Comparison of ENCODE assay signal across 21 cellular contexts in genomic region chr1:200968469-200969410, GRCh38. TPM values are rescaled to one million over a fixed set of nuclear protein-coding genes. Genes with fewer than 3 reads are reported as not detected.
DNase-seq lines count a peak whose midpoint lies in the region; ATAC-seq and TF ChIP-seq lines count a peak whose summit lies in the region.
"Had no signal": no experiment of that assay in that cellular context is flagged by ENCODE, and none has a peak within 500 bp of the region (broad histone marks: within the 10 kb centered on the region; RNA-seq: fewer than 3 reads in every experiment).

No MANE protein-coding gene starts in this region.

- no peak overlapping the region for H2BK15ac ChIP-seq in mesenchymal stem cell (ENCODE audit: low read depth, poor library complexity, severe bottlenecking)

- peaks cover 7% of the 10 kb centered on the region for H3K4me1 Mint-ChIP-seq in activated T-helper 17 cell treated with anti-CD3 and anti-CD28 coated beads, Interleukin-2, amount 50 U/mL, for 72 hours

- no peak overlapping the region for H3K4ac ChIP-seq in mesenchymal stem cell (ENCODE audit: low read depth in 1 of 2, low read length in 2 of 2)

- H2AK5ac ChIP-seq in mesenchymal stem cell (ENCODE audit: low read length, severe bottlenecking): no peak overlapping the region

- DNase-seq in A172 (ENCODE audit: low spot score) (peak; percentile 61), EH (ENCODE audit: low read depth) (peak; percentile 49), mesenchymal stem cell (peak; percentile 23), NCI-H526 (lab: John Stamatoyannopoulos, UW) (no peak), NCI-H1105 treated with DMSO at 0.1 percent for 48 hours (lab: John Stamatoyannopoulos, UW) (no peak)
- DNase-seq: activated CD4-positive, CD25-positive, alpha-beta regulatory T cell; amniotic stem cell; CD8-positive, alpha-beta memory T cell; effector CD4-positive, alpha-beta T cell; midbrain; NCI-H1417; NCI-H82; stimulated activated CD4-positive, alpha-beta T cell treated with anti-CD3 and anti-CD28 coated beads, Interleukin-12 subunit alpha, Interleukin-12 subunit beta, amount 100 ng/mL, for 4 hours had no signal

- H3K4me3 Mint-ChIP-seq in activated T-helper 17 cell treated with anti-CD3 and anti-CD28 coated beads, Interleukin-2, amount 50 U/mL, for 72 hours: no peak overlapping the region

- no peak overlapping the region for H3K14ac ChIP-seq in mesenchymal stem cell (ENCODE audit: low read length in 2 of 2)

- H4K91ac ChIP-seq in mesenchymal stem cell (ENCODE audit: low read length): no peak overlapping the region

- H3K9me3 Mint-ChIP-seq in activated T-helper 17 cell treated with anti-CD3 and anti-CD28 coated beads, Interleukin-2, amount 50 U/mL, for 72 hours: no peaks in the 10 kb centered on the region
- H3K9me3 Mint-ChIP-seq: CD8-positive, alpha-beta memory T cell had no signal

- no peak for TF ChIP-seq POLR2A in gastroesophageal sphincter (IDR thresholded peaks at IDR 0.05)

- 90% methylated on average over 12 of the region's 13 CpGs for WGBS in mesenchymal stem cell
- 90 to 92% methylated on average over 5 to 10 of the region's 13 CpGs for WGBS in gastroesophageal sphincter (ENCODE audit: low coverage in 1 of 2), 2 donors

- H3K23ac ChIP-seq in mesenchymal stem cell (ENCODE audit: low read length in 2 of 2): no peak overlapping the region

- H3K18ac ChIP-seq in mesenchymal stem cell (ENCODE audit: low read depth in 1 of 2, low read length in 2 of 2): no peak overlapping the region

- no peak overlapping the region for H2AFZ ChIP-seq in mesenchymal stem cell (ENCODE audit: low read depth, low read length)

- TF ChIP-seq CTCF in gastroesophageal sphincter (IDR thresholded peaks at IDR 0.05): no peak

- no peaks in the 10 kb centered on the region for H3K79me1 ChIP-seq in mesenchymal stem cell (replicated peaks; ENCODE audit: low read length, poor library complexity, severe bottlenecking)

- no peak overlapping the region for H3K27ac ChIP-seq in mesenchymal stem cell (ENCODE audit: low read length, poor library complexity, severe bottlenecking)
- H3K27ac ChIP-seq in gastroesophageal sphincter: no peak overlapping the region
- H3K27ac ChIP-seq: esophagus muscularis mucosa, KMS-11, SJSA1, suprapubic skin had no signal

- H2BK12ac ChIP-seq in mesenchymal stem cell (ENCODE audit: low read length in 2 of 2): no peak overlapping the region

- H3K9ac ChIP-seq in mesenchymal stem cell (ENCODE audit: low read length): no peak overlapping the region
- H3K9ac ChIP-seq: KMS-11 had no signal

- H3K4me2 ChIP-seq in mesenchymal stem cell (ENCODE audit: low read length, poor library complexity, severe bottlenecking): no peak overlapping the region

- H3K27ac Mint-ChIP-seq in activated T-helper 17 cell treated with anti-CD3 and anti-CD28 coated beads, Interleukin-2, amount 50 U/mL, for 72 hours: peak overlapping the region; percentile 70

- H2BK120ac ChIP-seq in mesenchymal stem cell (ENCODE audit: low read depth, low read length): no peak overlapping the region

- H2BK5ac ChIP-seq in mesenchymal stem cell (ENCODE audit: low read depth, low read length, poor library complexity, severe bottlenecking): no peak overlapping the region

- TF ChIP-seq EP300 in gastroesophageal sphincter (IDR thresholded peaks at IDR 0.05): no peak

- ATAC-seq in activated T-helper 17 cell treated with anti-CD3 and anti-CD28 coated beads, Interleukin-2, amount 50 U/mL, for 72 hours (replicated peaks): no peak
- no peak for ATAC-seq in GM21526 (IDR thresholded peaks at IDR 0.05; ENCODE audit: low FRiP score, unreplicated experiment)
- ATAC-seq in gastroesophageal sphincter: no peak
- ATAC-seq: left lobe of liver had no signal

- H3K27me3 Mint-ChIP-seq in activated T-helper 17 cell treated with anti-CD3 and anti-CD28 coated beads, Interleukin-2, amount 50 U/mL, for 72 hours: no peaks in the 10 kb centered on the region
- H3K27me3 Mint-ChIP-seq: CD8-positive, alpha-beta memory T cell had no signal

- H3K9me3 ChIP-seq in mesenchymal stem cell (ENCODE audit: control insufficient read depth, low read length) (no peaks in the 10 kb centered on the region), gastroesophageal sphincter (no peaks in the 10 kb centered on the region)
- H3K9me3 ChIP-seq: esophagus muscularis mucosa, SJSA1, suprapubic skin had no signal

- H3K4me3 ChIP-seq in mesenchymal stem cell (ENCODE audit: insufficient read depth in 1 of 2, low read depth in 1 of 2, low read length in 2 of 2) (no peak overlapping the region), gastroesophageal sphincter (no peak overlapping the region)
- H3K4me3 ChIP-seq: esophagus muscularis mucosa, SJSA1, suprapubic skin had no signal

- no peak overlapping the region for H4K8ac ChIP-seq in mesenchymal stem cell (ENCODE audit: low read length)

- H3K27me3 ChIP-seq in mesenchymal stem cell (ENCODE audit: control insufficient read depth in 1 of 2, insufficient read depth in 1 of 2, low read length in 2 of 2): peaks cover 0 to 20% of the 10 kb centered on the region in 2 experiments
- no peaks in the 10 kb centered on the region for H3K27me3 ChIP-seq in gastroesophageal sphincter
- H3K27me3 ChIP-seq: esophagus muscularis mucosa, SJSA1, suprapubic skin had no signal

- H3K36me3 ChIP-seq in mesenchymal stem cell (ENCODE audit: control insufficient read depth in 1 of 2, insufficient read depth in 2 of 2, low read depth in 1 of 2, low read length in 2 of 2) (peaks cover 0 to 5% of the 10 kb centered on the region in 2 experiments), gastroesophageal sphincter (no peaks in the 10 kb centered on the region)
- H3K36me3 ChIP-seq: esophagus muscularis mucosa, SJSA1, suprapubic skin had no signal

- peaks cover 43% of the 10 kb centered on the region for H3K36me3 Mint-ChIP-seq in activated T-helper 17 cell treated with anti-CD3 and anti-CD28 coated beads, Interleukin-2, amount 50 U/mL, for 72 hours (ENCODE audit: low read depth)

- H3K4me1 ChIP-seq in mesenchymal stem cell (ENCODE audit: control insufficient read depth, insufficient read depth, low read depth, low read length) (peaks cover 7% of the 10 kb centered on the region), gastroesophageal sphincter (peaks cover 0 to 10% (median 3%) of the 10 kb centered on the region in 3 donors)
- H3K4me1 ChIP-seq: SJSA1 had no signal

RNA-seq across cellular contexts. Expression of gene KIF21B, which starts 54.8 kb away (rescaled TPM):
- total RNA-seq in A172 (2014; rRNA removed; shearing (Covaris generic)): 1.2 and 2.0 TPM in 2 replicates
- total RNA-seq in activated T-helper 17 cell treated with anti-CD3 and anti-CD28 coated beads, Interleukin-2, amount 50 U/mL, for 72 hours: 100 to 1,000 TPM in 1 of 2 donors, 10 to 100 TPM in 1; 64.2 to 102 TPM
- 1.1 TPM for polyA plus RNA-seq in mesenchymal stem cell (2013, experiment 1 of 2)
- polyA plus RNA-seq in mesenchymal stem cell (2013, experiment 2 of 2): 1.1 TPM
- 1 to 10 TPM; 1.2 to 1.9 (median 1.6) TPM for total RNA-seq in gastroesophageal sphincter

Comparison
In these comparisons a context has a peak if more than half of its experiments do, and no peak if none do; other contexts are left out.
1. DNase-seq: peak in A172 (single experiment), EH (single experiment) and mesenchymal stem cell (single experiment); none in NCI-H526 (0 of 2) and NCI-H1105 treated with DMSO at 0.1 percent for 48 hours (single experiment).
2. RNA of gene KIF21B, which starts 54.8 kb away (total RNA-seq): 64.2 to 102 TPM in activated T-helper 17 cell treated with anti-CD3 and anti-CD28 coated beads, Interleukin-2, amount 50 U/mL, for 72 hours; 1.2 to 1.9 TPM in gastroesophageal sphincter and 1.2 to 2.0 TPM in A172; every median in the first group is over 10 times any median in the second.